ENCODE assay signal across 25 cellular contexts in the genomic region with DNA sequence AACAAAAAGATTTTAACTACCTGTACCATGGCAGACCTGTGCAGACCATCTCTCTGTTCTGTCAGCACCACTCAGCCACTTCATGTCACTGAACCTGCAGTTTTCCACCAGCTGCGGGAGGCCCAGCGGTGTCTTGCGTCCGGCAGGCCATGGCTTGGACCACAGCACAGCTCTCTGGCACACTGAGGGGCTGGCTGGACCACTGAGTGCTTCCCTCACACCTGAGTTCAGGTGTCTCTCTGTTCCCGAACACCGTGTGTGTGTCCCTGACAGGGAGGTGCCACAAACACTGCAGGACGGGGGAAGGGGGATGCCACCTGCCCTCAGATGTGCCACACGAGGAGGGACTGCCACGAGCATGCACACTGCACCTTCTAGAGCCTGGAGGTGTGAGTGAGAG. TPM values are rescaled to one million over a fixed set of nuclear protein-coding genes. Genes with fewer than 3 reads are reported as not detected.
DNase-seq lines count a peak whose midpoint lies in the region; ATAC-seq, FAIRE-seq and TF ChIP-seq lines count a peak whose summit lies in the region.
"Had no signal": no experiment of that assay in that cellular context is flagged by ENCODE, and none has a peak within 500 bp of the region (broad histone marks: within the 10 kb centered on the region; RNA-seq: fewer than 3 reads in every experiment).

No MANE protein-coding gene starts in this region.

- no peaks in the 10 kb centered on the region for H3F3A ChIP-seq in OCI-LY1 (ENCODE audit: insufficient read depth, low read length)

- CTCF ChIA-PET in HepG2 (lab: Yijun Ruan, JAX; ENCODE audit: low intra/inter-chr PET ratio, low total read pairs), result no interaction called here

- no peak for ATAC-seq in GM19351 (IDR thresholded peaks at IDR 0.05; ENCODE audit: unreplicated experiment)
- ATAC-seq in HepG2, result no peak
- ATAC-seq: GM23338 had no signal

- H4K91ac ChIP-seq in neuronal stem cell (ENCODE audit: low read depth, low read length, poor library complexity), result no peak overlapping the region

- no peak overlapping the region for H3K14ac ChIP-seq in neuronal stem cell (ENCODE audit: low read length)

- no peak for TF ChIP-seq CTCF in OCI-LY1 (IDR thresholded peaks at IDR 0.05; ENCODE audit: low read length)
- no peak for TF ChIP-seq CTCF in HepG2 (CRISPR knock-in tag; IDR thresholded peaks at IDR 0.05)

- H3K27ac ChIP-seq in OCI-LY1 (ENCODE audit: low read depth, low read length, poor library complexity, severe bottlenecking) (peak overlapping the region; percentile 51), neuronal stem cell (replicated peaks; ENCODE audit: low read length) (no peak overlapping the region), HepG2 (ENCODE audit: extremely low read length, insufficient read depth, low read length) (no peak overlapping the region)

- no peak overlapping the region for H2AFZ ChIP-seq in OCI-LY1 (ENCODE audit: low read length)
- H2AFZ ChIP-seq in neuronal stem cell (ENCODE audit: low read length), result no peak overlapping the region
- H2AFZ ChIP-seq in HepG2 (ENCODE audit: low read length), result no peak overlapping the region
- H2AFZ ChIP-seq: GM23338 had no signal

- no peak for TF ChIP-seq POLR2A in HepG2 (IDR thresholded peaks at IDR 0.05; ENCODE audit: insufficient read depth in 1 of 2, low read depth in 2 of 2, low read length in 2 of 2)

- H3K79me2 ChIP-seq in OCI-LY1 (ENCODE audit: insufficient read depth, low read length), result no peaks in the 10 kb centered on the region
- no peaks in the 10 kb centered on the region for H3K79me2 ChIP-seq in HepG2 (ENCODE audit: insufficient read depth, low read length)

- no peak for TF ChIP-seq RAD21 in HepG2 (CRISPR knock-in tag; IDR thresholded peaks at IDR 0.05)

- peak overlapping the region; percentile 8 for H3K23ac ChIP-seq in neuronal stem cell (ENCODE audit: low read depth, low read length, poor library complexity)

- no peak overlapping the region for H2BK12ac ChIP-seq in neuronal stem cell (ENCODE audit: low read length)

- H3K9ac ChIP-seq in OCI-LY1 (ENCODE audit: low read length) (no peak overlapping the region), neuronal stem cell (ENCODE audit: low read depth, low read length, poor library complexity) (no peak overlapping the region), HepG2 (ENCODE audit: insufficient read depth, low read depth, low read length) (no peak overlapping the region)

- H4K20me1 ChIP-seq in OCI-LY1 (ENCODE audit: insufficient read depth, low read length), result no peaks in the 10 kb centered on the region
- H4K20me1 ChIP-seq in HepG2 (ENCODE audit: insufficient read depth, low read length), result no peaks in the 10 kb centered on the region

- H3K36me3 ChIP-seq in OCI-LY1 (ENCODE audit: insufficient read depth, low read length) (no peaks in the 10 kb centered on the region), neuronal stem cell (replicated peaks in 1 of 2; ENCODE audit: control insufficient read depth in 2 of 2, insufficient read depth in 2 of 2, low read length in 2 of 2) (no peaks in the 10 kb centered on the region), HepG2 (replicated peaks in 1 of 2; ENCODE audit: control insufficient read depth in 1 of 2, insufficient read depth in 2 of 2, low read length in 2 of 2) (no peaks in the 10 kb centered on the region)
- H3K36me3 ChIP-seq: HAP-1 had no signal

- in situ Hi-C loops in HepG2 (cut with HindIII; ENCODE audit: extremely low pct_ligation_motif_present, low pct_unique_long_range_greater_than_20kb), result no loop called here

- H3K27me3 ChIP-seq in OCI-LY1 (ENCODE audit: insufficient read depth, low read length) (no peaks in the 10 kb centered on the region), neuronal stem cell (ENCODE audit: control insufficient read depth in 3 of 3, insufficient read depth in 3 of 3, low read depth in 1 of 3, low read length in 3 of 3) (peaks cover 0 to 8% (median 0%) of the 10 kb centered on the region in 3 experiments), HepG2 (ENCODE audit: control insufficient read depth in 1 of 2, insufficient read depth in 2 of 2, low read length in 2 of 2) (peaks cover 4 to 28% of the 10 kb centered on the region in 2 experiments; a peak in 4 of 5 replicates)

- H4K8ac ChIP-seq in neuronal stem cell (ENCODE audit: low read depth, low read length), result no peak overlapping the region

- no peak overlapping the region for H2AK5ac ChIP-seq in neuronal stem cell (ENCODE audit: low read depth, low read length)

- TF ChIP-seq EP300 in HepG2 (IDR thresholded peaks at IDR 0.05; ENCODE audit: low read depth in 2 of 2, low read length in 2 of 2) (no peak), HepG2 (CRISPR knock-in tag; IDR thresholded peaks at IDR 0.05; ENCODE audit: borderline replicate concordance) (no peak)

- H2BK15ac ChIP-seq in neuronal stem cell (ENCODE audit: low read length), result no peak overlapping the region

- H3K4me1 ChIP-seq in OCI-LY1 (ENCODE audit: insufficient read depth, low read length, severe bottlenecking) (peaks cover 76% of the 10 kb centered on the region), neuronal stem cell (ENCODE audit: control insufficient read depth in 2 of 2, insufficient read depth in 1 of 2, low read depth in 1 of 2, low read length in 2 of 2) (peaks cover 2 to 14% of the 10 kb centered on the region in 2 donors), HepG2 (ENCODE audit: insufficient read depth, low read length) (peaks cover 7% of the 10 kb centered on the region; the same call in 1 of the 2 replicates)
- H3K4me1 ChIP-seq: HAP-1 had no signal

- BruUV-seq in HepG2 (replicated peaks; lab: Mats Ljungman, UMichigan), result no TSS peak

- no CpG with 5 or more reads among the region's 9 CpGs for WGBS in neuronal stem cell (ENCODE audit: extremely low coverage in 2 of 2, insufficient read length in 2 of 2, insufficient replicate concordance in 1 of 2), 2 donors
- 55% methylated on average over 5 of the region's 9 CpGs for WGBS in HepG2 (ENCODE audit: low lambda C conversion rate)

- POLR2A ChIA-PET in HepG2 (lab: Yijun Ruan, JAX), result no interaction called here

- no peaks in the 10 kb centered on the region for H3K9me2 ChIP-seq in OCI-LY1 (ENCODE audit: low read depth, low read length)

- no peak overlapping the region for H3K4ac ChIP-seq in neuronal stem cell (ENCODE audit: low read length)

- peak; percentile 56 for FAIRE-seq in urothelium cell line (lab: Jason Lieb, UNC)
- no peak for FAIRE-seq in HepG2 (lab: Jason Lieb, UNC)
- FAIRE-seq: GM12891 had no signal

- no peak overlapping the region for H2BK120ac ChIP-seq in neuronal stem cell (ENCODE audit: low read depth, low read length)

- peaks cover 3% of the 10 kb centered on the region for H3K79me1 ChIP-seq in neuronal stem cell (ENCODE audit: low read depth, low read length)

- no peak overlapping the region for H3K4me3 ChIP-seq in OCI-LY1 (ENCODE audit: low read depth, low read length, poor library complexity, severe bottlenecking)
- no peak overlapping the region for H3K4me3 ChIP-seq in neuronal stem cell (ENCODE audit: low read length in 2 of 2)
- H3K4me3 ChIP-seq in HepG2 (replicated peaks in 1 of 3; ENCODE audit: insufficient read depth in 1 of 3, low read depth in 2 of 3, low read length in 3 of 3), result no peak overlapping the region
- H3K4me3 ChIP-seq: GM23338, HAP-1 had no signal

- H2BK5ac ChIP-seq in neuronal stem cell (ENCODE audit: low read length), result no peak overlapping the region

- H3K4me2 ChIP-seq in OCI-LY1 (ENCODE audit: low read length) (no peak overlapping the region), neuronal stem cell (ENCODE audit: insufficient read depth, low read length, poor library complexity, severe bottlenecking) (no peak overlapping the region), HepG2 (ENCODE audit: low read depth, low read length) (no peak overlapping the region)
- H3K4me2 ChIP-seq: GM23338 had no signal

- H3K18ac ChIP-seq in neuronal stem cell (ENCODE audit: low read length), result no peak overlapping the region

- H3K9me3 ChIP-seq in OCI-LY1 (ENCODE audit: low read length), result no peaks in the 10 kb centered on the region
- H3K9me3 ChIP-seq in neuronal stem cell (replicated peaks in 1 of 2; ENCODE audit: control insufficient read depth in 2 of 2, insufficient read depth in 1 of 2, low read depth in 1 of 2, low read length in 2 of 2), result no peaks in the 10 kb centered on the region
- no peaks in the 10 kb centered on the region for H3K9me3 ChIP-seq in HepG2 (ENCODE audit: low read length)
- H3K9me3 ChIP-seq: HAP-1 had no signal

- intact Hi-C loops in HepG2 (cut with micrococcal nuclease; ENCODE audit: unreplicated experiment), result no loop called here

- DNase-seq in iPS-NIHi11 (ENCODE audit: low spot score) (peak; percentile 7), neuronal stem cell (ENCODE audit: low spot score) (no peak), urothelium cell line (ENCODE audit: low spot score) (no peak), HepG2 (ENCODE audit: low spot score) (no peak)
- no peak for DNase-seq in activated CD8-positive, alpha-beta memory T cell treated with anti-CD3 and anti-CD28 coated beads for 24 hours
- no peak for DNase-seq in activated CD4-positive, alpha-beta T cell treated with anti-CD3 and anti-CD28 coated beads, Interleukin-2, amount 50 U/mL, for 48 hours
- DNase-seq: C1 segment of cervical spinal cord; Calu3; CD4-positive, alpha-beta memory T cell; COR-L47; DMS53; DMS79 treated with DMSO at 0.1 percent for 48 hours; GF-D8; HFFc6 had no signal

RNA-seq across cellular contexts. Expression of gene MOV10L1, which starts 17.7 kb away (rescaled TPM):
- polyA plus RNA-seq in neuronal stem cell (2013, experiment 1 of 2), result 0.03 TPM
- polyA plus RNA-seq in neuronal stem cell (2013, experiment 2 of 2), result 0.07 TPM
- total RNA-seq in HepG2 (2016; rRNA removed; fragmentation: Illumina TruSeq; extraction: Trizol), result 0.11 TPM in 1 of 2 replicates, not detected in the other
- not detected in 2 replicates for total RNA-seq in HepG2 (2016; cell fraction: cytosol; rRNA removed; fragmentation: Illumina TruSeq; extraction: Trizol; ENCODE audit: low read depth)
- 0.17 TPM in 1 of 2 replicates, not detected in the other for total RNA-seq in HepG2 (2016; cell fraction: insoluble cytoplasmic fraction; rRNA removed; fragmentation: Illumina TruSeq; extraction: Trizol)
- total RNA-seq in HepG2 (2016; cell fraction: membrane; rRNA removed; fragmentation: Illumina TruSeq; extraction: Trizol), result not detected in 2 replicates
- total RNA-seq in HepG2 (2016; cell fraction: nucleus; rRNA removed; fragmentation: Illumina TruSeq; extraction: Trizol), result 0.12 and 0.28 TPM in 2 replicates
- 0.12 and 0.31 TPM in 2 replicates for polyA plus RNA-seq in HepG2 (2011; rRNA removed)
- 0.05 and 0.09 TPM in 2 replicates for polyA plus RNA-seq in HepG2 (2011; cell fraction: cytosol; rRNA removed)
- 0.47 and 1.1 TPM in 2 replicates for polyA plus RNA-seq in HepG2 (2011; cell fraction: nucleus; rRNA removed)
- 0.29 and 0.46 TPM in 2 replicates for polyA plus RNA-seq in HepG2 (2012)
- polyA plus RNA-seq in HepG2 (2016; cell fraction: cytosol; fragmentation: Illumina TruSeq; extraction: Trizol; ENCODE audit: low read depth), result not detected in 2 replicates
- polyA plus RNA-seq in HepG2 (2016; cell fraction: insoluble cytoplasmic fraction; fragmentation: Illumina TruSeq; extraction: Trizol; ENCODE audit: low read depth), result not detected in 2 replicates
- polyA plus RNA-seq in HepG2 (2016; cell fraction: membrane; fragmentation: Illumina TruSeq; extraction: Trizol; ENCODE audit: low read depth), result 0.08 TPM in 1 of 2 replicates, not detected in the other
- not detected in 2 replicates for polyA plus RNA-seq in HepG2 (2016; cell fraction: nucleus; fragmentation: Illumina TruSeq; extraction: Trizol; ENCODE audit: insufficient read depth, low read depth)
- polyA minus RNA-seq in HepG2 (2011; rRNA and poly(A)+ RNA removed; ENCODE audit: low replicate concordance), result not detected in 2 replicates
- not detected in 2 replicates for polyA minus RNA-seq in HepG2 (2011; cell fraction: cytosol; rRNA and poly(A)+ RNA removed)
- polyA minus RNA-seq in HepG2 (2011; cell fraction: nucleus; rRNA and poly(A)+ RNA removed), result 0.39 TPM in 1 of 2 replicates, not detected in the other
- total RNA-seq: A673; Calu3; CD4-positive, alpha-beta memory T cell; G401 had no signal
- polyA plus RNA-seq: CD4-positive, alpha-beta memory T cell had no signal

RNA-seq across cellular contexts. Expression of gene MLC1, which starts 22.3 kb away (rescaled TPM):
- polyA plus RNA-seq in neuronal stem cell (2013, experiment 1 of 2), result 0.07 TPM
- polyA plus RNA-seq in neuronal stem cell (2013, experiment 2 of 2), result 0.04 TPM
- not detected in 2 replicates for total RNA-seq in HepG2 (2016; rRNA removed; fragmentation: Illumina TruSeq; extraction: Trizol)
- total RNA-seq in HepG2 (2016; cell fraction: cytosol; rRNA removed; fragmentation: Illumina TruSeq; extraction: Trizol; ENCODE audit: low read depth), result not detected in 2 replicates
- total RNA-seq in HepG2 (2016; cell fraction: insoluble cytoplasmic fraction; rRNA removed; fragmentation: Illumina TruSeq; extraction: Trizol), result not detected in 2 replicates
- not detected in 2 replicates for total RNA-seq in HepG2 (2016; cell fraction: membrane; rRNA removed; fragmentation: Illumina TruSeq; extraction: Trizol)
- not detected in 2 replicates for total RNA-seq in HepG2 (2016; cell fraction: nucleus; rRNA removed; fragmentation: Illumina TruSeq; extraction: Trizol)
- polyA plus RNA-seq in HepG2 (2011; rRNA removed), result not detected in 2 replicates
- polyA plus RNA-seq in HepG2 (2011; cell fraction: cytosol; rRNA removed), result not detected in 2 replicates
- not detected in 2 replicates for polyA plus RNA-seq in HepG2 (2011; cell fraction: nucleus; rRNA removed)
- not detected in 2 replicates for polyA plus RNA-seq in HepG2 (2012)
- not detected in 2 replicates for polyA plus RNA-seq in HepG2 (2016; cell fraction: cytosol; fragmentation: Illumina TruSeq; extraction: Trizol; ENCODE audit: low read depth)
- not detected in 2 replicates for polyA plus RNA-seq in HepG2 (2016; cell fraction: insoluble cytoplasmic fraction; fragmentation: Illumina TruSeq; extraction: Trizol; ENCODE audit: low read depth)
- not detected in 2 replicates for polyA plus RNA-seq in HepG2 (2016; cell fraction: membrane; fragmentation: Illumina TruSeq; extraction: Trizol; ENCODE audit: low read depth)
- polyA plus RNA-seq in HepG2 (2016; cell fraction: nucleus; fragmentation: Illumina TruSeq; extraction: Trizol; ENCODE audit: insufficient read depth, low read depth), result not detected in 2 replicates
- not detected in 2 replicates for polyA minus RNA-seq in HepG2 (2011; rRNA and poly(A)+ RNA removed; ENCODE audit: low replicate concordance)
- polyA minus RNA-seq in HepG2 (2011; cell fraction: cytosol; rRNA and poly(A)+ RNA removed), result not detected in 2 replicates
- polyA minus RNA-seq in HepG2 (2011; cell fraction: nucleus; rRNA and poly(A)+ RNA removed), result not detected in 2 replicates
- total RNA-seq: Calu3; CD4-positive, alpha-beta memory T cell; Daoy; G401; GM23338; HFFc6 had no signal
- polyA plus RNA-seq: GM23338 had no signal

RNA-seq across cellular contexts. Expression of gene TTLL8, which starts 49.4 kb away (rescaled TPM):
- polyA plus RNA-seq in neuronal stem cell (2013, experiment 1 of 2), result 0.06 TPM
- 0.01 TPM for polyA plus RNA-seq in neuronal stem cell (2013, experiment 2 of 2)
- total RNA-seq in HepG2 (2016; rRNA removed; fragmentation: Illumina TruSeq; extraction: Trizol), result not detected in 2 replicates
- total RNA-seq in HepG2 (2016; cell fraction: cytosol; rRNA removed; fragmentation: Illumina TruSeq; extraction: Trizol; ENCODE audit: low read depth), result not detected in 2 replicates
- not detected in 2 replicates for total RNA-seq in HepG2 (2016; cell fraction: insoluble cytoplasmic fraction; rRNA removed; fragmentation: Illumina TruSeq; extraction: Trizol)
- total RNA-seq in HepG2 (2016; cell fraction: membrane; rRNA removed; fragmentation: Illumina TruSeq; extraction: Trizol), result not detected in 2 replicates
- total RNA-seq in HepG2 (2016; cell fraction: nucleus; rRNA removed; fragmentation: Illumina TruSeq; extraction: Trizol), result not detected in 2 replicates
- polyA plus RNA-seq in HepG2 (2011; rRNA removed), result not detected in 2 replicates
- not detected in 2 replicates for polyA plus RNA-seq in HepG2 (2011; cell fraction: cytosol; rRNA removed)
- not detected in 2 replicates for polyA plus RNA-seq in HepG2 (2011; cell fraction: nucleus; rRNA removed)
- not detected in 2 replicates for polyA plus RNA-seq in HepG2 (2012)
- not detected in 2 replicates for polyA plus RNA-seq in HepG2 (2016; cell fraction: cytosol; fragmentation: Illumina TruSeq; extraction: Trizol; ENCODE audit: low read depth)
- not detected in 2 replicates for polyA plus RNA-seq in HepG2 (2016; cell fraction: insoluble cytoplasmic fraction; fragmentation: Illumina TruSeq; extraction: Trizol; ENCODE audit: low read depth)
- polyA plus RNA-seq in HepG2 (2016; cell fraction: membrane; fragmentation: Illumina TruSeq; extraction: Trizol; ENCODE audit: low read depth), result not detected in 2 replicates
- polyA plus RNA-seq in HepG2 (2016; cell fraction: nucleus; fragmentation: Illumina TruSeq; extraction: Trizol; ENCODE audit: insufficient read depth, low read depth), result not detected in 2 replicates
- not detected in 2 replicates for polyA minus RNA-seq in HepG2 (2011; rRNA and poly(A)+ RNA removed; ENCODE audit: low replicate concordance)
- polyA minus RNA-seq in HepG2 (2011; cell fraction: cytosol; rRNA and poly(A)+ RNA removed), result not detected in 2 replicates
- not detected in 2 replicates for polyA minus RNA-seq in HepG2 (2011; cell fraction: nucleus; rRNA and poly(A)+ RNA removed)
- total RNA-seq: A172; A673; Calu3; CD4-positive, alpha-beta memory T cell; Daoy; G401; GM23338; H4; HFFc6 had no signal
- polyA plus RNA-seq: BJ; CD4-positive, alpha-beta memory T cell; GM23338 had no signal
